ENCODE assay signal across 9 cellular contexts in genomic region chr10:117226813-117227451, GRCh38. TPM values are rescaled to one million over a fixed set of nuclear protein-coding genes. Genes with fewer than 3 reads are reported as not detected.
DNase-seq lines count a peak whose midpoint lies in the region; ATAC-seq and TF ChIP-seq lines count a peak whose summit lies in the region.
"Had no signal": no experiment of that assay in that cellular context is flagged by ENCODE, and none has a peak within 500 bp of the region (broad histone marks: within the 10 kb centered on the region; RNA-seq: fewer than 3 reads in every experiment).

No MANE protein-coding gene starts in this region.

- H3K27ac Mint-ChIP-seq in endothelial cell (ENCODE audit: unreplicated experiment) = no peak overlapping the region

- TF ChIP-seq CTCF in endothelial cell (IDR thresholded peaks at IDR 0.05; ENCODE audit: unreplicated experiment) = peak; percentile 28

- H3K9me3 Mint-ChIP-seq in endothelial cell (ENCODE audit: unreplicated experiment) = no peaks in the 10 kb centered on the region
- H3K9me3 Mint-ChIP-seq: central memory CD8-positive, alpha-beta T cell had no signal

- no peak overlapping the region for H3K4me3 Mint-ChIP-seq in endothelial cell (ENCODE audit: unreplicated experiment)
- H3K4me3 Mint-ChIP-seq: central memory CD8-positive, alpha-beta T cell had no signal

- H3K27me3 Mint-ChIP-seq in endothelial cell (ENCODE audit: unreplicated experiment) = peaks cover 1% of the 10 kb centered on the region

- DNase-seq in AML-193 (lab: John Stamatoyannopoulos, UW) (peak; percentile 61 to 68), GM19238 (ENCODE audit: insufficient read length, low spot score) (peak; percentile 29), NCI-H69 (lab: John Stamatoyannopoulos, UW) (peak; percentile 80), endothelial cell (ENCODE audit: low spot score) (peak; percentile 55), renal cortical epithelial cell (ENCODE audit: low read depth) (peak; percentile 56)

- peaks cover 3% of the 10 kb centered on the region for H3K36me3 Mint-ChIP-seq in endothelial cell (ENCODE audit: low read depth, unreplicated experiment)

- no peak for ATAC-seq in GM19452 (IDR thresholded peaks at IDR 0.05; ENCODE audit: unreplicated experiment)
- no peak for ATAC-seq in GM18858 (IDR thresholded peaks at IDR 0.05; ENCODE audit: unreplicated experiment)
- no peak for ATAC-seq in HG03039 (IDR thresholded peaks at IDR 0.05; ENCODE audit: unreplicated experiment)

- no peaks in the 10 kb centered on the region for H3K4me1 Mint-ChIP-seq in endothelial cell (ENCODE audit: unreplicated experiment)
- H3K4me1 Mint-ChIP-seq: central memory CD8-positive, alpha-beta T cell had no signal

RNA-seq across cellular contexts. Expression of gene SLC18A2, which starts 14.0 kb away (rescaled TPM):
- total RNA-seq in endothelial cell (ENCODE audit: unreplicated experiment) (1.3 TPM), renal cortical epithelial cell (0.10 and 0.87 TPM in 2 replicates)

RNA-seq across cellular contexts. Expression of gene KCNK18, which starts 29.6 kb away (rescaled TPM):
- total RNA-seq in endothelial cell (ENCODE audit: unreplicated experiment) = 0.31 TPM
- not detected in 2 replicates for total RNA-seq in renal cortical epithelial cell

Comparison
In these comparisons a context has a peak if more than half of its experiments do, and no peak if none do; other contexts are left out.
1. DNase-seq: peak in every context shown above with its lines; median percentile 80 in NCI-H69; 64 in AML-193; 56 in renal cortical epithelial cell; 55 in endothelial cell; 29 in GM19238.